19 cellular contexts compared by ENCODE assay signal in the genomic region with DNA sequence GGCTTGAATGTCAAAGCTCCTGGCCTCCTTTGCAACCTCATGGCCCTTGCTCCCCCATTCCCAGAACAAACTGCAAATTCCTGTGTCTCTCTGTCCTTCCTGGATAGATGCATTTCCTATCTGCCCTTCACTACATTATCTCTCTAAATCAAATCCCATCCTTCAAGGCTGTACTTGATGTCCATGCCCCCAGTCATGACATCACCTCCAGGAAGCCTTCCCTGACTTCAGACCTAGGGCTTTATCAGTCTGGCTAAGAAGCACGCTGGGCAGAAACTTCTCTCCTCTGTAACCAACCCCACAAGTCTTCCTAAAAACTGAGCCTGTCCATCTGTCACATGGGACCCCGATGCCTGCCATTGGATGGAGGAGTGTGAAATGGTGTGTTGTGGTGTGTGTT. TPM values are rescaled to one million over a fixed set of nuclear protein-coding genes. Genes with fewer than 3 reads are reported as not detected.
DNase-seq lines count a peak whose midpoint lies in the region; ATAC-seq and TF ChIP-seq lines count a peak whose summit lies in the region.
"Had no signal": no experiment of that assay in that cellular context is flagged by ENCODE, and none has a peak within 500 bp of the region (broad histone marks: within the 10 kb centered on the region; RNA-seq: fewer than 3 reads in every experiment).

No MANE protein-coding gene starts in this region.

- H3K9me3 Mint-ChIP-seq in CD4-positive, alpha-beta T cell, result no peaks in the 10 kb centered on the region
- no peaks in the 10 kb centered on the region for H3K9me3 Mint-ChIP-seq in IgD-negative memory B cell
- H3K9me3 Mint-ChIP-seq in effector memory CD8-positive, alpha-beta T cell, result no peaks in the 10 kb centered on the region

- H3K4me2 ChIP-seq in parathyroid adenoma (ENCODE audit: low read length), result no peak overlapping the region

- peak overlapping the region; percentile 37 for H3K27ac Mint-ChIP-seq in CD4-positive, alpha-beta T cell
- H3K27ac Mint-ChIP-seq in IgD-negative memory B cell, result peak overlapping the region in 2 of 3 donors; percentile 16 to 71
- H3K27ac Mint-ChIP-seq in effector memory CD8-positive, alpha-beta T cell, result peak overlapping the region; percentile 24 to 58

- H3K9ac ChIP-seq in parathyroid adenoma, result no peak overlapping the region

- CTCF ChIA-PET in CD4-positive, alpha-beta T cell (lab: Charles Lee), result no interaction called here

- no peak overlapping the region for H3K4me3 Mint-ChIP-seq in CD4-positive, alpha-beta T cell
- H3K4me3 Mint-ChIP-seq in IgD-negative memory B cell, result no peak overlapping the region
- no peak overlapping the region for H3K4me3 Mint-ChIP-seq in effector memory CD8-positive, alpha-beta T cell

- H3K79me2 ChIP-seq in parathyroid adenoma, result peaks cover 3% of the 10 kb centered on the region

- no peaks in the 10 kb centered on the region for H3K27me3 Mint-ChIP-seq in CD4-positive, alpha-beta T cell
- H3K27me3 Mint-ChIP-seq in IgD-negative memory B cell, result no peaks in the 10 kb centered on the region
- H3K27me3 Mint-ChIP-seq in effector memory CD8-positive, alpha-beta T cell, result no peaks in the 10 kb centered on the region

- no peak overlapping the region for H3K4me3 ChIP-seq in parathyroid adenoma (ENCODE audit: low read depth, low read length)
- H3K4me3 ChIP-seq: suprapubic skin had no signal

- H3K4me1 ChIP-seq in parathyroid adenoma, result peaks cover 64% of the 10 kb centered on the region
- H3K4me1 ChIP-seq: foreskin keratinocyte had no signal

- H3K9me3 ChIP-seq in CD4-positive, alpha-beta T cell (ENCODE audit: control insufficient read depth, low read length), result no peaks in the 10 kb centered on the region
- H3K9me3 ChIP-seq in parathyroid adenoma (ENCODE audit: control insufficient read depth, low read length), result no peaks in the 10 kb centered on the region
- H3K9me3 ChIP-seq: suprapubic skin had no signal

- peaks cover 5% of the 10 kb centered on the region for H3K4me1 Mint-ChIP-seq in CD4-positive, alpha-beta T cell (ENCODE audit: low read depth)
- peaks cover 15 to 20% (median 18%) of the 10 kb centered on the region in 3 donors for H3K4me1 Mint-ChIP-seq in IgD-negative memory B cell
- peaks cover 11 to 12% of the 10 kb centered on the region in 2 donors for H3K4me1 Mint-ChIP-seq in effector memory CD8-positive, alpha-beta T cell (ENCODE audit: low read depth in 2 of 2)

- peaks cover 96% of the 10 kb centered on the region for H3K36me3 Mint-ChIP-seq in CD4-positive, alpha-beta T cell (ENCODE audit: low read depth)
- H3K36me3 Mint-ChIP-seq in IgD-negative memory B cell, result peaks cover 8% of the 10 kb centered on the region
- H3K36me3 Mint-ChIP-seq in effector memory CD8-positive, alpha-beta T cell (ENCODE audit: insufficient read depth), result peaks cover 87% of the 10 kb centered on the region

- POLR2A ChIA-PET in CD4-positive, alpha-beta T cell (lab: Charles Lee), result no interaction called here

- TF ChIP-seq CTCF in CD4-positive, alpha-beta T cell (IDR thresholded peaks at IDR 0.05), result no peak
- no peak for TF ChIP-seq CTCF in parathyroid adenoma (IDR thresholded peaks at IDR 0.05)

- intact Hi-C loops in CD4-positive, alpha-beta T cell (cut with DNase I, micrococcal nuclease), result no loop called here
- intact Hi-C loops in cardiac septum (cut with DNase I), result no loop called here

- H3K36me3 ChIP-seq in parathyroid adenoma (ENCODE audit: control insufficient read depth, insufficient read depth, low read length), result no peaks in the 10 kb centered on the region

- no peak for DNase-seq in CD4-positive, alpha-beta T cell
- DNase-seq in effector memory CD8-positive, alpha-beta T cell, result no peak
- DNase-seq in DMS53 treated with DMSO at 0.1 percent for 48 hours (lab: John Stamatoyannopoulos, UW; ENCODE audit: unreplicated experiment), result no peak
- no peak for DNase-seq in cardiac septum (ENCODE audit: low spot score)
- DNase-seq: activated gamma-delta T cell treated with Interleukin-2 at 50 U/mL for 16 hours, AML-193, cortex of kidney, foreskin keratinocyte, KG1, midbrain, NCI-H2029 treated with DMSO at 0.1 percent for 48 hours, NCI-H510A, right cardiac atrium had no signal

- H3K27ac ChIP-seq in CD4-positive, alpha-beta T cell (ENCODE audit: low read depth, low read length), result peak overlapping the region; percentile 3
- H3K27ac ChIP-seq in parathyroid adenoma, result peak overlapping the region; percentile 96
- H3K27ac ChIP-seq: foreskin keratinocyte, suprapubic skin had no signal

- no peak overlapping the region for H2AFZ ChIP-seq in parathyroid adenoma

- ATAC-seq in CD4-positive, alpha-beta T cell (ENCODE audit: poor library complexity), result no peak
- no peak for ATAC-seq in effector memory CD8-positive, alpha-beta T cell (replicated peaks)
- no peak for ATAC-seq in GM18502 (IDR thresholded peaks at IDR 0.05; ENCODE audit: poor library complexity, unreplicated experiment)
- no peak for ATAC-seq in GM21619 (IDR thresholded peaks at IDR 0.05; ENCODE audit: unreplicated experiment)
- ATAC-seq: foreskin keratinocyte, right cardiac atrium, Right ventricle myocardium inferior had no signal

- no peaks in the 10 kb centered on the region for H3K27me3 ChIP-seq in CD4-positive, alpha-beta T cell (ENCODE audit: control insufficient read depth, insufficient read depth, low read length)
- H3K27me3 ChIP-seq in parathyroid adenoma (ENCODE audit: control insufficient read depth, insufficient read depth, low read length), result no peaks in the 10 kb centered on the region
- H3K27me3 ChIP-seq: foreskin keratinocyte, suprapubic skin had no signal

RNA-seq across cellular contexts. Expression of gene TNIP1, which starts 25.7 kb away (rescaled TPM):
- 100 to 1,000 TPM; 110 to 115 TPM for total RNA-seq in CD4-positive, alpha-beta T cell
- polyA plus RNA-seq in IgD-negative memory B cell, result 78.3 TPM
- total RNA-seq in cardiac septum, result 110 TPM

RNA-seq across cellular contexts. Expression of gene ANXA6, which starts 51.1 kb away (rescaled TPM):
- total RNA-seq in CD4-positive, alpha-beta T cell, result 100 to 1,000 TPM; 108 to 130 TPM
- 298 TPM for polyA plus RNA-seq in IgD-negative memory B cell
- total RNA-seq in cardiac septum, result 257 TPM
